Comparison of ENCODE assay signal across 8 cellular contexts in the genomic region with DNA sequence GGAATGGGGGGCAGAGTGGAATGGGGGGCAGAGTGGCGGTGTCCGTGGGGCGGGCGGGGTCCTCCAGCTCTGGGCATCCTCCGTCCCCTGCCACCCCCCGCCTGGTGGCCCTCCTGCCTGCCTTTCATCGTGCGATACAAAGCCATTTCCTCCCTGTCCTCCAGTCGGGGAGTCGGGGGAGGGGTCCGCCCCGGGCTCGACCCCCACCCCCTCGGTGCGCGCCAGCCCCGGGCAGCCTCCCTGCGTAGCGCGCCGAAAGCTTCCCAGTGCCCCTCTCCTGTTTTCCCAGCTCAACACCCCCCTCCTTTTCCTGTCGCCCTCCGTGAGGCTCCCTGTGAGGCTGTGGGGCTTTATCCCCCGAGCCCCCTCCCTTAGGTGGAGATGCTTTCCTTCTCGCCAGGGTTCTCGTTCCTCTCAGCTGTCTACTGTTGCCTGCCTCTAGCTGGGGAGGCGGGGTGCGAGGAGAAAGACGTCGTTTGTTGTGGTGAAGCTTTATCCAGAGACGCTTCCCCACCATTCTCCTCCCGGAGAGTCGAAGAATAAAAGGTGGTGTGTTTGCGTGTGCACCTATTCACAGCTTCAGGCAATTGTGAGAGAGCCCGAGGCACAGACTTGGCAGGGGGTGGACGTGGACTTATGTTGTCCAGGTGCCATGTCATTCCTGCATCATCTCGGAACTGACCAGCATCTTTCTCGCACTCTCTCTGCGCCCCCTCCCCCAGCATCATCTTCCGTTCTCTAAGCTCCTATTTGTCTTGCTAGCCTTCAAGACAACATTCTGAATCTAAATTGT. TPM values are rescaled to one million over a fixed set of nuclear protein-coding genes. Genes with fewer than 3 reads are reported as not detected.
DNase-seq lines count a peak whose midpoint lies in the region; ATAC-seq and TF ChIP-seq lines count a peak whose summit lies in the region.

No MANE protein-coding gene starts in this region.

- peak overlapping the region; percentile 89 for H3K4me3 ChIP-seq in KMS-11 (IDR thresholded peaks at IDR 0.05; ENCODE audit: insufficient read depth, low read depth, low read length)
- peak overlapping the region; percentile 67 to 95 (median 86) for H3K4me3 ChIP-seq in heart right ventricle

- ATAC-seq in heart right ventricle, result peak in 7 of 8 donors; percentile 2 to 46 (median 10)
- no peak for ATAC-seq in GM18505 (IDR thresholded peaks at IDR 0.05; ENCODE audit: unreplicated experiment)
- ATAC-seq in HG02981 (IDR thresholded peaks at IDR 0.05; ENCODE audit: unreplicated experiment), result no peak

- peaks cover 0 to 9% (median 0%) of the 10 kb centered on the region in 11 donors for H3K9me3 ChIP-seq in heart right ventricle

- peak overlapping the region; percentile 32; the same call in 1 of the 2 replicates for H3K4me2 ChIP-seq in KMS-11

- 1 to 2% methylated on average over 34 to 40 of the region's 40 CpGs for WGBS in heart right ventricle, 2 donors

- TF ChIP-seq POLR2A in GM18505 (IDR thresholded peaks at IDR 0.05; ENCODE audit: borderline replicate concordance, extremely low read depth, insufficient read depth, insufficient read length), result no peak

- H3K27ac ChIP-seq in KMS-11 (no peak overlapping the region), heart right ventricle (peak overlapping the region in 8 of 10 donors; percentile 43 to 76 (median 72))

- intact Hi-C loops in heart right ventricle (cut with DNase I) (loop anchor here in 1 of 10 donors (5.0 kb wide), 2 partner anchors 35 to 80 kb away; no protein-coding TSS in a partner anchor), posterior cingulate gyrus (cut with DNase I) (loop anchor here (2.0 to 10.0 kb wide), 4 partner anchors 40 to 141 kb away; a partner anchor contains a TSS)

- H3K9me3 Mint-ChIP-seq in activated naive CD8-positive, alpha-beta T cell (ENCODE audit: low read depth), result no peaks in the 10 kb centered on the region

- H2AFZ ChIP-seq in KMS-11 (ENCODE audit: low read depth), result peak overlapping the region; percentile 80

- peaks cover 11% of the 10 kb centered on the region for H3K27me3 Mint-ChIP-seq in activated naive CD8-positive, alpha-beta T cell

- peaks cover 16% of the 10 kb centered on the region for H3K4me1 Mint-ChIP-seq in activated naive CD8-positive, alpha-beta T cell (ENCODE audit: low read depth)

- TF ChIP-seq CTCF in KMS-11 (conservative IDR thresholded peaks at IDR 0.05; ENCODE audit: low read depth, low read length), result no peak
- TF ChIP-seq CTCF in heart right ventricle (IDR thresholded peaks at IDR 0.05), result no peak

- no peak overlapping the region for H3K27ac Mint-ChIP-seq in activated naive CD8-positive, alpha-beta T cell

- H3K36me3 Mint-ChIP-seq in activated naive CD8-positive, alpha-beta T cell, result no peaks in the 10 kb centered on the region

- H3K4me1 ChIP-seq in KMS-11 (ENCODE audit: low read depth, poor library complexity, severe bottlenecking) (no peaks in the 10 kb centered on the region), heart right ventricle (peaks cover 0 to 19% (median 15%) of the 10 kb centered on the region in 9 donors)

- H3K79me2 ChIP-seq in KMS-11 (ENCODE audit: insufficient read depth, low read depth), result no peaks in the 10 kb centered on the region

- H3K36me3 ChIP-seq in KMS-11 (ENCODE audit: insufficient read depth), result no peaks in the 10 kb centered on the region
- no peaks in the 10 kb centered on the region for H3K36me3 ChIP-seq in heart right ventricle

- DNase-seq in EH (ENCODE audit: low read depth) (peak; percentile 4), heart right ventricle (peak; percentile 16 to 17), posterior cingulate gyrus (peak in 9 of 10 donors; percentile 19 to 89 (median 50)), superior temporal gyrus (ENCODE audit: extremely low spot score) (no peak)

- no peaks in the 10 kb centered on the region for H4K20me1 ChIP-seq in KMS-11 (ENCODE audit: insufficient read depth)

- no peak overlapping the region for H3K9ac ChIP-seq in KMS-11

- peak overlapping the region; percentile 89 for H3K4me3 Mint-ChIP-seq in activated naive CD8-positive, alpha-beta T cell

- H3K27me3 ChIP-seq in KMS-11 (ENCODE audit: insufficient read depth, low read depth) (no peaks in the 10 kb centered on the region; the same call in 1 of the 2 replicates), heart right ventricle (peaks cover 0 to 29% (median 8%) of the 10 kb centered on the region in 7 donors)

RNA-seq across cellular contexts. Expression of a gene that starts 0.8 kb away (rescaled TPM):
- 1 to 10 TPM in 9 of 10 donors, under 1 TPM in 1; 0.77 to 2.8 (median 2.2) TPM for total RNA-seq in heart right ventricle
- polyA plus RNA-seq in heart right ventricle, result 1 to 10 TPM in 1 of 2 donors, under 1 TPM in 1; 0.78 to 2.7 TPM

Comparison
In these comparisons a context has a peak if more than half of its experiments do, and no peak if none do; other contexts are left out.
1. ATAC-seq: peak in heart right ventricle (7 of 8); none in GM18505 (single experiment) and HG02981 (single experiment).